9 cellular contexts compared by ENCODE assay signal in genomic region chr17:65797809-65798208, GRCh38.
DNase-seq lines count a peak whose midpoint lies in the region; ATAC-seq and TF ChIP-seq lines count a peak whose summit lies in the region.
"Had no signal": no experiment of that assay in that cellular context is flagged by ENCODE, and none has a peak within 500 bp of the region (broad histone marks: within the 10 kb centered on the region; RNA-seq: fewer than 3 reads in every experiment).

No MANE protein-coding gene starts in this region.

- H3K79me2 ChIP-seq in PC-3 (ENCODE audit: low read length) = no peaks in the 10 kb centered on the region

- POLR2A ChIA-PET in PC-3 (lab: Charles Lee; ENCODE audit: unreplicated experiment) = no interaction called here

- DNase-seq in left ventricle myocardium inferior (no peak), cardiac septum (ENCODE audit: low spot score) (no peak), PC-3 (peak; percentile 12), type B pancreatic cell (ENCODE audit: extremely low spot score, unreplicated experiment) (no peak), esophagus squamous epithelium (lab: John Stamatoyannopoulos, UW) (no peak), SIG-M5 (lab: John Stamatoyannopoulos, UW) (no peak), right atrium auricular region (ENCODE audit: low spot score) (no peak)
- peak; percentile 5 for DNase-seq in effector CD8-positive, alpha-beta T cell (lab: John Stamatoyannopoulos, UW)
- DNase-seq: NCI-H2029 had no signal

- no peak for ATAC-seq in PC-3

- no TSS peak for BruUV-seq in PC-3 (replicated peaks; lab: Mats Ljungman, UMichigan)

- H3K36me3 Mint-ChIP-seq in type B pancreatic cell = peaks cover 6% of the 10 kb centered on the region

- no peak overlapping the region for H2AFZ ChIP-seq in PC-3 (ENCODE audit: low read length)

- no peak overlapping the region for H3K4me2 ChIP-seq in PC-3 (ENCODE audit: low read length)

- H3K9ac ChIP-seq in PC-3 (ENCODE audit: low read length) = no peak overlapping the region

- CTCF ChIA-PET in PC-3 (lab: Charles Lee) = no interaction called here

- H3K27me3 ChIP-seq in left ventricle myocardium inferior (ENCODE audit: low read depth) (no peaks in the 10 kb centered on the region), PC-3 (ENCODE audit: low read length) (no peaks in the 10 kb centered on the region), esophagus squamous epithelium (no peaks in the 10 kb centered on the region), right atrium auricular region (no peaks in the 10 kb centered on the region)

- H3K9me3 ChIP-seq in left ventricle myocardium inferior (replicated peaks) = peaks cover 20% of the 10 kb centered on the region
- H3K9me3 ChIP-seq in PC-3 (ENCODE audit: low read length) = peaks cover 24% of the 10 kb centered on the region
- H3K9me3 ChIP-seq in esophagus squamous epithelium = peaks cover 0 to 13% (median 8%) of the 10 kb centered on the region in 3 donors
- H3K9me3 ChIP-seq in right atrium auricular region = peaks cover 0 to 14% of the 10 kb centered on the region in 2 donors

- no peak overlapping the region for H3K4me3 Mint-ChIP-seq in type B pancreatic cell

- intact Hi-C loops in left ventricle myocardium inferior (cut with micrococcal nuclease) (no loop called here), cardiac septum (cut with DNase I) (loop anchor here (10.0 kb wide), 1 partner anchor 343 kb away; no protein-coding TSS in a partner anchor), PC-3 (cut with micrococcal nuclease) (loop anchor here (10.0 kb wide), 1 partner anchor 373 kb away; no protein-coding TSS in a partner anchor), esophagus squamous epithelium (cut with DNase I) (no loop called here)

- TF ChIP-seq POLR2A in esophagus squamous epithelium (IDR thresholded peaks at IDR 0.05) = no peak

- H3K4me1 ChIP-seq in left ventricle myocardium inferior (no peaks in the 10 kb centered on the region), PC-3 (ENCODE audit: insufficient read depth, low read length) (no peaks in the 10 kb centered on the region), esophagus squamous epithelium (no peaks in the 10 kb centered on the region), right atrium auricular region (no peaks in the 10 kb centered on the region)

- peaks cover 9% of the 10 kb centered on the region for H3K4me1 Mint-ChIP-seq in type B pancreatic cell (ENCODE audit: unreplicated experiment)

- H3F3A ChIP-seq in PC-3 (ENCODE audit: low read length, unreplicated experiment) = no peaks in the 10 kb centered on the region

- H3K27me3 Mint-ChIP-seq in type B pancreatic cell = no peaks in the 10 kb centered on the region

- H3K9me2 ChIP-seq in PC-3 (replicated peaks; ENCODE audit: low read length) = no peaks in the 10 kb centered on the region

- H3K36me3 ChIP-seq in left ventricle myocardium inferior (no peaks in the 10 kb centered on the region), PC-3 (ENCODE audit: low read depth, low read length) (no peaks in the 10 kb centered on the region; the same call in 1 of the 2 replicates), esophagus squamous epithelium (no peaks in the 10 kb centered on the region), right atrium auricular region (no peaks in the 10 kb centered on the region)

- peaks cover 6% of the 10 kb centered on the region for H3K9me3 Mint-ChIP-seq in type B pancreatic cell

- WGBS in esophagus squamous epithelium, 2 donors = 58 to 75% methylated on average over 2 to 3 of the region's 3 CpGs

- no peaks in the 10 kb centered on the region for H4K20me1 ChIP-seq in PC-3 (ENCODE audit: low read length)

- peak; percentile 36 for TF ChIP-seq CTCF in left ventricle myocardium inferior (IDR thresholded peaks at IDR 0.05; ENCODE audit: borderline replicate concordance)
- TF ChIP-seq CTCF in PC-3 (conservative IDR thresholded peaks at IDR 0.05; ENCODE audit: low read depth, low read length) = peak; percentile 67
- peak; percentile 58 for TF ChIP-seq CTCF in type B pancreatic cell (conservative IDR thresholded peaks at IDR 0.05)
- peak in 1 of 6 experiments; percentile 22 for TF ChIP-seq CTCF in esophagus squamous epithelium (IDR thresholded peaks at IDR 0.05)
- TF ChIP-seq CTCF in right atrium auricular region (IDR thresholded peaks at IDR 0.05) = peak in 1 of 2 donors; percentile 22

- no peak overlapping the region for H3K4me3 ChIP-seq in left ventricle myocardium inferior
- no peak overlapping the region for H3K4me3 ChIP-seq in PC-3 (ENCODE audit: low read length)
- H3K4me3 ChIP-seq in esophagus squamous epithelium = no peak overlapping the region
- no peak overlapping the region for H3K4me3 ChIP-seq in right atrium auricular region

- no peak overlapping the region for H3K27ac Mint-ChIP-seq in type B pancreatic cell

- H3K27ac ChIP-seq in left ventricle myocardium inferior (replicated peaks) = no peak overlapping the region
- H3K27ac ChIP-seq in PC-3 (ENCODE audit: low read length) = no peak overlapping the region
- no peak overlapping the region for H3K27ac ChIP-seq in esophagus squamous epithelium
- H3K27ac ChIP-seq in right atrium auricular region = no peak overlapping the region

Comparison
In these comparisons a context has a peak if more than half of its experiments do, and no peak if none do; other contexts are left out.
1. intact Hi-C loops: an anchor here in cardiac septum (10.0 kb wide) and PC-3 (10.0 kb wide); none called in left ventricle myocardium inferior and esophagus squamous epithelium.
2. DNase-seq: peak in PC-3 (single experiment) and effector CD8-positive, alpha-beta T cell (single experiment); none in left ventricle myocardium inferior (single experiment), cardiac septum (single experiment), type B pancreatic cell (single experiment), esophagus squamous epithelium (single experiment), SIG-M5 (single experiment) and right atrium auricular region (single experiment).